In genomic region chr20:62824476-62825287, GRCh38 we compare ENCODE assay signal across 1 cellular context.
TF ChIP-seq lines count a peak whose summit lies in the region.

No MANE protein-coding gene starts in this region.

TF ChIP-seq in HepG2, 621 proteins besides CTCF, POLR2A, EP300 and RAD21 (continued from another document and continues in another):
- TF ChIP-seq ZNF543 (CRISPR knock-in tag; IDR thresholded peaks at IDR 0.05) (0 out of 2 replicates have a peak, but pooled peaks have one; percentile 67), NBN (conservative IDR thresholded peaks at IDR 0.05) (no peak), ZNF446 (CRISPR knock-in tag; IDR thresholded peaks at IDR 0.05) (no peak), RFX3 (CRISPR knock-in tag; IDR thresholded peaks at IDR 0.05) (no peak), SRY (CRISPR knock-in tag; IDR thresholded peaks at IDR 0.05) (0 out of 2 replicates have a peak, but pooled peaks have one; percentile 39), ZFP36L2 (CRISPR knock-in tag; IDR thresholded peaks at IDR 0.05) (no peak), CEBPZ (IDR thresholded peaks at IDR 0.05; ENCODE audit: low read length) (no peak), RFXAP (CRISPR knock-in tag; IDR thresholded peaks at IDR 0.05; ENCODE audit: borderline replicate concordance) (no peak), ZC3H4 (CRISPR knock-in tag; IDR thresholded peaks at IDR 0.05; ENCODE audit: borderline replicate concordance) (no peak), KAT2B (IDR thresholded peaks at IDR 0.05; ENCODE audit: borderline replicate concordance, low read depth, low read length) (no peak), ZNF30 (CRISPR knock-in tag; IDR thresholded peaks at IDR 0.05) (no peak), CCAR2 (optimal IDR thresholded peaks at IDR 0.05; ENCODE audit: low read depth, low read length) (no peak), U2AF2 (IDR thresholded peaks at IDR 0.05; ENCODE audit: low read depth, low read length) (no peak), ZNF547 (CRISPR knock-in tag; IDR thresholded peaks at IDR 0.05) (peak; percentile 87; the same call in 1 of the 2 replicates), MZF1 (CRISPR knock-in tag; IDR thresholded peaks at IDR 0.05; ENCODE audit: borderline replicate concordance) (no peak), ZSCAN25 (CRISPR knock-in tag; IDR thresholded peaks at IDR 0.05) (0 out of 2 replicates have a peak, but pooled peaks have one; percentile 31), WIZ (CRISPR knock-in tag; IDR thresholded peaks at IDR 0.05) (peak; percentile 77; the same call in 1 of the 2 replicates), KDM2A (CRISPR knock-in tag; IDR thresholded peaks at IDR 0.05; ENCODE audit: borderline replicate concordance, low read depth) (peak; percentile 58; the same call in 1 of the 2 replicates), ZBTB21 (CRISPR knock-in tag; IDR thresholded peaks at IDR 0.05) (0 out of 2 replicates have a peak, but pooled peaks have one; percentile 10), PRPF4 (IDR thresholded peaks at IDR 0.05; ENCODE audit: low read depth, low read length, poor library complexity, severe bottlenecking) (peak; percentile 20), SMARCE1 (IDR thresholded peaks at IDR 0.05; ENCODE audit: borderline replicate concordance) (no peak), MEIS1 (CRISPR knock-in tag; IDR thresholded peaks at IDR 0.05; ENCODE audit: borderline replicate concordance) (0 out of 2 replicates have a peak, but pooled peaks have one; percentile 34), NFKB2 (CRISPR knock-in tag; IDR thresholded peaks at IDR 0.05; ENCODE audit: borderline replicate concordance) (peak; percentile 48; the same call in 1 of the 2 replicates)
- TF ChIP-seq, protein P1, sequence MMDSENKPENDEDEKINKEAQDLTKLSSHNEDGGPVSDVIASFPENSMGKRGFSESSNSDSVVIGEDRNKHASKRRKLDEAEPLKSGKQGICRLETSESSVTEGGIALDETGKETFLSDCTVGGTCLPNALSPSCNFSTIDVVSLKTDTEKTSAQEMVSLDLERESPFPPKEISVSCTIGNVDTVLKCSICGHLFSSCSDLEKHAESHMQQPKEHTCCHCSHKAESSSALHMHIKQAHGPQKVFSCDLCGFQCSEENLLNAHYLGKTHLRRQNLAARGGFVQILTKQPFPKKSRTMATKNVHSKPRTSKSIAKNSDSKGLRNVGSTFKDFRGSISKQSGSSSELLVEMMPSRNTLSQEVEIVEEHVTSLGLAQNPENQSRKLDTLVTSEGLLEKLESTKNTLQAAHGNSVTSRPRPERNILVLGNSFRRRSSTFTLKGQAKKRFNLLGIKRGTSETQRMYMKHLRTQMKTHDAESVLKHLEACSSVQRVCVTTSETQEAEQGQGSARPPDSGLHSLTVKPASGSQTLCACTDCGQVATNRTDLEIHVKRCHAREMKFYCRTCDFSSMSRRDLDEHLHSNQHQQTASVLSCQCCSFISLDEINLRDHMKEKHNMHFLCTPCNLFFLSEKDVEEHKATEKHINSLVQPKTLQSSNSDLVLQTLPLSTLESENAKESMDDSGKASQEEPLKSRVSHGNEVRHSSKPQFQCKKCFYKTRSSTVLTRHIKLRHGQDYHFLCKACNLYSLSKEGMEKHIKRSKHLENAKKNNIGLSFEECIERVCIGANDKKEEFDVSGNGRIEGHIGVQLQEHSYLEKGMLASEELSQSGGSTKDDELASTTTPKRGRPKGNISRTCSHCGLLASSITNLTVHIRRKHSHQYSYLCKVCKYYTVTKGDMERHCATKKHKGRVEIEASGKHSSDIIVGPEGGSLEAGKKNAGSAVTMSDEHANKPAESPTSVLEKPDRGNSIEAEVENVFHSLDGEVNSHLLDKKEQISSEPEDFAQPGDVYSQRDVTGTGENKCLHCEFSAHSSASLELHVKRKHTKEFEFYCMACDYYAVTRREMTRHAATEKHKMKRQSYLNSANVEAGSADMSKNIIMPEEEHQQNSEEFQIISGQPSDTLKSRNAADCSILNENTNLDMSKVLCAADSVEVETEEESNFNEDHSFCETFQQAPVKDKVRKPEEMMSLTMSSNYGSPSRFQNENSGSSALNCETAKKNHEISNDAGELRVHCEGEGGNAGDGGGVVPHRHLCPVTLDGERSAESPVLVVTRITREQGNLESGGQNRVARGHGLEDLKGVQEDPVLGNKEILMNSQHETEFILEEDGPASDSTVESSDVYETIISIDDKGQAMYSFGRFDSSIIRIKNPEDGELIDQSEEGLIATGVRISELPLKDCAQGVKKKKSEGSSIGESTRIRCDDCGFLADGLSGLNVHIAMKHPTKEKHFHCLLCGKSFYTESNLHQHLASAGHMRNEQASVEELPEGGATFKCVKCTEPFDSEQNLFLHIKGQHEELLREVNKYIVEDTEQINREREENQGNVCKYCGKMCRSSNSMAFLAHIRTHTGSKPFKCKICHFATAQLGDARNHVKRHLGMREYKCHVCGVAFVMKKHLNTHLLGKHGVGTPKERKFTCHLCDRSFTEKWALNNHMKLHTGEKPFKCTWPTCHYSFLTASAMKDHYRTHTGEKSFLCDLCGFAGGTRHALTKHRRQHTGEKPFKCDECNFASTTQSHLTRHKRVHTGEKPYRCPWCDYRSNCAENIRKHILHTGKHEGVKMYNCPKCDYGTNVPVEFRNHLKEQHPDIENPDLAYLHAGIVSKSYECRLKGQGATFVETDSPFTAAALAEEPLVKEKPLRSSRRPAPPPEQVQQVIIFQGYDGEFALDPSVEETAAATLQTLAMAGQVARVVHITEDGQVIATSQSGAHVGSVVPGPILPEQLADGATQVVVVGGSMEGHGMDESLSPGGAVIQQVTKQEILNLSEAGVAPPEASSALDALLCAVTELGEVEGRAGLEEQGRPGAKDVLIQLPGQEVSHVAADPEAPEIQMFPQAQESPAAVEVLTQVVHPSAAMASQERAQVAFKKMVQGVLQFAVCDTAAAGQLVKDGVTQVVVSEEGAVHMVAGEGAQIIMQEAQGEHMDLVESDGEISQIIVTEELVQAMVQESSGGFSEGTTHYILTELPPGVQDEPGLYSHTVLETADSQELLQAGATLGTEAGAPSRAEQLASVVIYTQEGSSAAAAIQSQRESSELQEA (CRISPR knock-in tag; IDR thresholded peaks at IDR 0.05; ENCODE audit: not compliant biosample characterization): no peak
- TF ChIP-seq, protein P2, sequence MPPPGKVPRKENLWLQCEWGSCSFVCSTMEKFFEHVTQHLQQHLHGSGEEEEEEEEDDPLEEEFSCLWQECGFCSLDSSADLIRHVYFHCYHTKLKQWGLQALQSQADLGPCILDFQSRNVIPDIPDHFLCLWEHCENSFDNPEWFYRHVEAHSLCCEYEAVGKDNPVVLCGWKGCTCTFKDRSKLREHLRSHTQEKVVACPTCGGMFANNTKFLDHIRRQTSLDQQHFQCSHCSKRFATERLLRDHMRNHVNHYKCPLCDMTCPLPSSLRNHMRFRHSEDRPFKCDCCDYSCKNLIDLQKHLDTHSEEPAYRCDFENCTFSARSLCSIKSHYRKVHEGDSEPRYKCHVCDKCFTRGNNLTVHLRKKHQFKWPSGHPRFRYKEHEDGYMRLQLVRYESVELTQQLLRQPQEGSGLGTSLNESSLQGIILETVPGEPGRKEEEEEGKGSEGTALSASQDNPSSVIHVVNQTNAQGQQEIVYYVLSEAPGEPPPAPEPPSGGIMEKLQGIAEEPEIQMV (CRISPR knock-in tag; IDR thresholded peaks at IDR 0.05; ENCODE audit: low read depth): no peak
- TF ChIP-seq, protein P3, sequence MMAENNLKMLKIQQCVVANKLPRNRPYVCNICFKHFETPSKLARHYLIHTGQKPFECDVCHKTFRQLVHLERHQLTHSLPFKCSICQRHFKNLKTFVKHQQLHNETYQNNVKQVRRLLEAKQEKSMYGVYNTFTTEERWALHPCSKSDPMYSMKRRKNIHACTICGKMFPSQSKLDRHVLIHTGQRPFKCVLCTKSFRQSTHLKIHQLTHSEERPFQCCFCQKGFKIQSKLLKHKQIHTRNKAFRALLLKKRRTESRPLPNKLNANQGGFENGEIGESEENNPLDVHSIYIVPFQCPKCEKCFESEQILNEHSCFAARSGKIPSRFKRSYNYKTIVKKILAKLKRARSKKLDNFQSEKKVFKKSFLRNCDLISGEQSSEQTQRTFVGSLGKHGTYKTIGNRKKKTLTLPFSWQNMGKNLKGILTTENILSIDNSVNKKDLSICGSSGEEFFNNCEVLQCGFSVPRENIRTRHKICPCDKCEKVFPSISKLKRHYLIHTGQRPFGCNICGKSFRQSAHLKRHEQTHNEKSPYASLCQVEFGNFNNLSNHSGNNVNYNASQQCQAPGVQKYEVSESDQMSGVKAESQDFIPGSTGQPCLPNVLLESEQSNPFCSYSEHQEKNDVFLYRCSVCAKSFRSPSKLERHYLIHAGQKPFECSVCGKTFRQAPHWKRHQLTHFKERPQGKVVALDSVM (CRISPR knock-in tag; IDR thresholded peaks at IDR 0.05): peak; percentile 73
- TF ChIP-seq, protein P4, sequence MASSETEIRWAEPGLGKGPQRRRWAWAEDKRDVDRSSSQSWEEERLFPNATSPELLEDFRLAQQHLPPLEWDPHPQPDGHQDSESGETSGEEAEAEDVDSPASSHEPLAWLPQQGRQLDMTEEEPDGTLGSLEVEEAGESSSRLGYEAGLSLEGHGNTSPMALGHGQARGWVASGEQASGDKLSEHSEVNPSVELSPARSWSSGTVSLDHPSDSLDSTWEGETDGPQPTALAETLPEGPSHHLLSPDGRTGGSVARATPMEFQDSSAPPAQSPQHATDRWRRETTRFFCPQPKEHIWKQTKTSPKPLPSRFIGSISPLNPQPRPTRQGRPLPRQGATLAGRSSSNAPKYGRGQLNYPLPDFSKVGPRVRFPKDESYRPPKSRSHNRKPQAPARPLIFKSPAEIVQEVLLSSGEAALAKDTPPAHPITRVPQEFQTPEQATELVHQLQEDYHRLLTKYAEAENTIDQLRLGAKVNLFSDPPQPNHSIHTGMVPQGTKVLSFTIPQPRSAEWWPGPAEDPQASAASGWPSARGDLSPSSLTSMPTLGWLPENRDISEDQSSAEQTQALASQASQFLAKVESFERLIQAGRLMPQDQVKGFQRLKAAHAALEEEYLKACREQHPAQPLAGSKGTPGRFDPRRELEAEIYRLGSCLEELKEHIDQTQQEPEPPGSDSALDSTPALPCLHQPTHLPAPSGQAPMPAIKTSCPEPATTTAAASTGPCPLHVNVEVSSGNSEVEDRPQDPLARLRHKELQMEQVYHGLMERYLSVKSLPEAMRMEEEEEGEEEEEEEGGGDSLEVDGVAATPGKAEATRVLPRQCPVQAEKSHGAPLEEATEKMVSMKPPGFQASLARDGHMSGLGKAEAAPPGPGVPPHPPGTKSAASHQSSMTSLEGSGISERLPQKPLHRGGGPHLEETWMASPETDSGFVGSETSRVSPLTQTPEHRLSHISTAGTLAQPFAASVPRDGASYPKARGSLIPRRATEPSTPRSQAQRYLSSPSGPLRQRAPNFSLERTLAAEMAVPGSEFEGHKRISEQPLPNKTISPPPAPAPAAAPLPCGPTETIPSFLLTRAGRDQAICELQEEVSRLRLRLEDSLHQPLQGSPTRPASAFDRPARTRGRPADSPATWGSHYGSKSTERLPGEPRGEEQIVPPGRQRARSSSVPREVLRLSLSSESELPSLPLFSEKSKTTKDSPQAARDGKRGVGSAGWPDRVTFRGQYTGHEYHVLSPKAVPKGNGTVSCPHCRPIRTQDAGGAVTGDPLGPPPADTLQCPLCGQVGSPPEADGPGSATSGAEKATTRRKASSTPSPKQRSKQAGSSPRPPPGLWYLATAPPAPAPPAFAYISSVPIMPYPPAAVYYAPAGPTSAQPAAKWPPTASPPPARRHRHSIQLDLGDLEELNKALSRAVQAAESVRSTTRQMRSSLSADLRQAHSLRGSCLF (CRISPR knock-in tag; IDR thresholded peaks at IDR 0.05; ENCODE audit: borderline replicate concordance): no peak
- TF ChIP-seq, protein P5, sequence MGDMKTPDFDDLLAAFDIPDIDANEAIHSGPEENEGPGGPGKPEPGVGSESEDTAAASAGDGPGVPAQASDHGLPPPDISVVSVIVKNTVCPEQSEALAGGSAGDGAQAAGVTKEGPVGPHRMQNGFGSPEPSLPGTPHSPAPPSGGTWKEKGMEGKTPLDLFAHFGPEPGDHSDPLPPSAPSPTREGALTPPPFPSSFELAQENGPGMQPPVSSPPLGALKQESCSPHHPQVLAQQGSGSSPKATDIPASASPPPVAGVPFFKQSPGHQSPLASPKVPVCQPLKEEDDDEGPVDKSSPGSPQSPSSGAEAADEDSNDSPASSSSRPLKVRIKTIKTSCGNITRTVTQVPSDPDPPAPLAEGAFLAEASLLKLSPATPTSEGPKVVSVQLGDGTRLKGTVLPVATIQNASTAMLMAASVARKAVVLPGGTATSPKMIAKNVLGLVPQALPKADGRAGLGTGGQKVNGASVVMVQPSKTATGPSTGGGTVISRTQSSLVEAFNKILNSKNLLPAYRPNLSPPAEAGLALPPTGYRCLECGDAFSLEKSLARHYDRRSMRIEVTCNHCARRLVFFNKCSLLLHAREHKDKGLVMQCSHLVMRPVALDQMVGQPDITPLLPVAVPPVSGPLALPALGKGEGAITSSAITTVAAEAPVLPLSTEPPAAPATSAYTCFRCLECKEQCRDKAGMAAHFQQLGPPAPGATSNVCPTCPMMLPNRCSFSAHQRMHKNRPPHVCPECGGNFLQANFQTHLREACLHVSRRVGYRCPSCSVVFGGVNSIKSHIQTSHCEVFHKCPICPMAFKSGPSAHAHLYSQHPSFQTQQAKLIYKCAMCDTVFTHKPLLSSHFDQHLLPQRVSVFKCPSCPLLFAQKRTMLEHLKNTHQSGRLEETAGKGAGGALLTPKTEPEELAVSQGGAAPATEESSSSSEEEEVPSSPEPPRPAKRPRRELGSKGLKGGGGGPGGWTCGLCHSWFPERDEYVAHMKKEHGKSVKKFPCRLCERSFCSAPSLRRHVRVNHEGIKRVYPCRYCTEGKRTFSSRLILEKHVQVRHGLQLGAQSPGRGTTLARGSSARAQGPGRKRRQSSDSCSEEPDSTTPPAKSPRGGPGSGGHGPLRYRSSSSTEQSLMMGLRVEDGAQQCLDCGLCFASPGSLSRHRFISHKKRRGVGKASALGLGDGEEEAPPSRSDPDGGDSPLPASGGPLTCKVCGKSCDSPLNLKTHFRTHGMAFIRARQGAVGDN (CRISPR knock-in tag; IDR thresholded peaks at IDR 0.05): peak; percentile 66
